6 cellular contexts compared by ENCODE assay signal in the genomic region with DNA sequence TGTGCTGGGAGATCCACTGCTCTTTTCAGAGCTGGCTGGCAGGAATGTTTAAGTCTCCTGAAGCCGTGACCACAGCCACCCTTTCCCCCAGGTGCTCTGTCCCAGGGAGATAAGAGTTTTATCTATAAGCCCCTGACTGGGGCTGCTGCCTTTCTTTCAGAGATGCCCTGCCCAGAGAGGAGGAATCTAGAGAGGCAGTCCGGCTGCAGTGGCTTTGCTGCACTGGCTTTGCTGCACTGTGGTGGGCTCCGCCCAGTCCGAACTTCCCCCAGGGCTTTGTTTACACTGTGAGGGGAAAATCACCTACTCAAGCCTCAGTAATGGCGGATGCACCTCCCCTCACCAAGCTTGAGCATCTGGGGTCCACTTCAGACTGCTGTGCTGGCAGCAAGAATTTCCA. TPM values are rescaled to one million over a fixed set of nuclear protein-coding genes. Genes with fewer than 3 reads are reported as not detected.
"Had no signal": no experiment of that assay in that cellular context is flagged by ENCODE, and none has a peak within 500 bp of the region (broad histone marks: within the 10 kb centered on the region; RNA-seq: fewer than 3 reads in every experiment).

No MANE protein-coding gene starts in this region.

RNA-seq across cellular contexts. Expression of gene CLECL1, which starts 47.5 kb away (rescaled TPM):
- total RNA-seq: cardiac septum, gastroesophageal sphincter, kidney epithelial cell, left ventricle myocardium superior, SK-MEL-5, skeletal muscle tissue had no signal
